ENCODE assay signal across 10 cellular contexts in genomic region chr2:238098854-238099708, GRCh38. TPM values are rescaled to one million over a fixed set of nuclear protein-coding genes. Genes with fewer than 3 reads are reported as not detected.
DNase-seq lines count a peak whose midpoint lies in the region; ATAC-seq and TF ChIP-seq lines count a peak whose summit lies in the region.
"Had no signal": no experiment of that assay in that cellular context is flagged by ENCODE, and none has a peak within 500 bp of the region (broad histone marks: within the 10 kb centered on the region; RNA-seq: fewer than 3 reads in every experiment).

No MANE protein-coding gene starts in this region.

- no peaks in the 10 kb centered on the region for H3K9me3 Mint-ChIP-seq in activated T-cell treated with anti-CD3 and anti-CD28 coated beads, Interleukin-2, amount 50 U/mL, for 72 hours

- ATAC-seq in HG02759 (IDR thresholded peaks at IDR 0.05; ENCODE audit: unreplicated experiment) (peak; percentile 37), HG03457 (IDR thresholded peaks at IDR 0.05; ENCODE audit: unreplicated experiment) (no peak)
- peak; percentile 17 to 30 for ATAC-seq in activated T-cell treated with anti-CD3 and anti-CD28 coated beads, Interleukin-2, amount 50 U/mL, for 72 hours (replicated peaks in 1 of 2)

- no peak overlapping the region for H3K4me3 Mint-ChIP-seq in activated T-cell treated with anti-CD3 and anti-CD28 coated beads, Interleukin-2, amount 50 U/mL, for 72 hours

- no peaks in the 10 kb centered on the region for H3K9me2 ChIP-seq in DOHH2 (replicated peaks; ENCODE audit: control insufficient read depth, low read length)

- peak overlapping the region; percentile 69 for H3K4me3 ChIP-seq in DOHH2 (ENCODE audit: low read length)
- peak overlapping the region in 1 of 2 donors; percentile 28 for H3K4me3 ChIP-seq in mucosa of rectum (ENCODE audit: low read length in 2 of 2)
- no peak overlapping the region for H3K4me3 ChIP-seq in foreskin fibroblast (ENCODE audit: low read depth in 1 of 2, low read length in 2 of 2)

- TF ChIP-seq CTCF in DOHH2 (IDR thresholded peaks at IDR 0.05; ENCODE audit: low read depth, low read length, poor library complexity, severe bottlenecking) (no peak), foreskin fibroblast (IDR thresholded peaks at IDR 0.05; ENCODE audit: low read depth, low read length) (no peak)

- H4K20me1 ChIP-seq in DOHH2 (ENCODE audit: control insufficient read depth, insufficient read depth, low read depth, low read length), result no peaks in the 10 kb centered on the region

- peaks cover 6% of the 10 kb centered on the region; the same call in 1 of the 2 replicates for H3F3A ChIP-seq in DOHH2 (ENCODE audit: control insufficient read depth, insufficient read depth)

- H3K9ac ChIP-seq in mucosa of rectum (ENCODE audit: low read depth in 1 of 2, low read length in 2 of 2), result peak overlapping the region; percentile 17 to 64

- H3K9me3 ChIP-seq in DOHH2 (ENCODE audit: control insufficient read depth, insufficient read depth, low read length) (no peaks in the 10 kb centered on the region), mucosa of rectum (ENCODE audit: control insufficient read depth in 2 of 2, low read length in 2 of 2) (no peaks in the 10 kb centered on the region)

- H3K27me3 ChIP-seq in DOHH2 (ENCODE audit: control insufficient read depth, low read length), result no peaks in the 10 kb centered on the region
- no peaks in the 10 kb centered on the region for H3K27me3 ChIP-seq in mucosa of rectum (ENCODE audit: control insufficient read depth in 2 of 2, insufficient read depth in 2 of 2, low read length in 2 of 2)
- H3K27me3 ChIP-seq: brain microvascular endothelial cell had no signal

- H3K4me1 Mint-ChIP-seq in activated T-cell treated with anti-CD3 and anti-CD28 coated beads, Interleukin-2, amount 50 U/mL, for 72 hours (ENCODE audit: low read depth), result peaks cover 5% of the 10 kb centered on the region

- H3K4me1 ChIP-seq in DOHH2 (ENCODE audit: control insufficient read depth, low read length), result peaks cover 21% of the 10 kb centered on the region
- H3K4me1 ChIP-seq in mucosa of rectum (ENCODE audit: control insufficient read depth in 2 of 2, insufficient read depth in 2 of 2, low read length in 2 of 2), result peaks cover 7 to 8% of the 10 kb centered on the region in 2 donors

- DNase-seq in activated T-cell treated with anti-CD3 and anti-CD28 coated beads, Interleukin-2, amount 50 U/mL, for 72 hours, result no peak
- no peak for DNase-seq in iPS-NIHi11 (ENCODE audit: low spot score)
- DNase-seq in NCI-H2029 (lab: John Stamatoyannopoulos, UW), result no peak
- DNase-seq in foreskin fibroblast, result no peak
- DNase-seq: brain microvascular endothelial cell had no signal

- H3K27me3 Mint-ChIP-seq in activated T-cell treated with anti-CD3 and anti-CD28 coated beads, Interleukin-2, amount 50 U/mL, for 72 hours (ENCODE audit: low read depth), result no peaks in the 10 kb centered on the region

- no peaks in the 10 kb centered on the region for H3K36me3 ChIP-seq in DOHH2 (ENCODE audit: control insufficient read depth, low read length)
- H3K36me3 ChIP-seq in mucosa of rectum (ENCODE audit: control insufficient read depth in 2 of 2, insufficient read depth in 2 of 2, low read length in 2 of 2), result no peaks in the 10 kb centered on the region
- H3K36me3 ChIP-seq: brain microvascular endothelial cell had no signal

- H3K36me3 Mint-ChIP-seq in activated T-cell treated with anti-CD3 and anti-CD28 coated beads, Interleukin-2, amount 50 U/mL, for 72 hours (ENCODE audit: insufficient read depth in 2 of 2), result peaks cover 0 to 4% of the 10 kb centered on the region in 2 donors

- peak overlapping the region; percentile 95 for H3K4me2 ChIP-seq in DOHH2 (ENCODE audit: low read length)

- peak overlapping the region; percentile 16 for H3K27ac Mint-ChIP-seq in activated T-cell treated with anti-CD3 and anti-CD28 coated beads, Interleukin-2, amount 50 U/mL, for 72 hours

- H3K27ac ChIP-seq in DOHH2 (ENCODE audit: low read depth, low read length) (peak overlapping the region; percentile 32), mucosa of rectum (ENCODE audit: low read depth in 2 of 2, low read length in 2 of 2) (peak overlapping the region; percentile 78 to 92)
- H3K27ac ChIP-seq: brain microvascular endothelial cell had no signal

- H3K79me2 ChIP-seq in DOHH2 (ENCODE audit: control insufficient read depth, low read length), result no peaks in the 10 kb centered on the region

RNA-seq across cellular contexts. Expression of gene ESPNL, which starts 1.1 kb away (rescaled TPM):
- under 1 TPM; 0.07 to 0.19 TPM for total RNA-seq in activated T-cell treated with anti-CD3 and anti-CD28 coated beads, Interleukin-2, amount 50 U/mL, for 72 hours

RNA-seq across cellular contexts. Expression of gene SCLY, which starts 38.3 kb away (rescaled TPM):
- 10 to 100 TPM; 36.3 to 38.2 TPM for total RNA-seq in activated T-cell treated with anti-CD3 and anti-CD28 coated beads, Interleukin-2, amount 50 U/mL, for 72 hours

RNA-seq across cellular contexts. Expression of gene KLHL30, which starts 39.4 kb away (rescaled TPM):
- not detected for total RNA-seq in activated T-cell treated with anti-CD3 and anti-CD28 coated beads, Interleukin-2, amount 50 U/mL, for 72 hours
- total RNA-seq: T-helper 2 cell treated with Interferon-gamma antibody and Interleukin-4, amounts not matched to agents 100 ng/mL and 5 ng/mL, for 36 hours had no signal

RNA-seq across cellular contexts. Expression of gene ERFE, which starts 59.7 kb away (rescaled TPM):
- total RNA-seq in activated T-cell treated with anti-CD3 and anti-CD28 coated beads, Interleukin-2, amount 50 U/mL, for 72 hours, result under 1 TPM; 0.60 to 0.88 TPM
